ENCODE assay signal across 9 cellular contexts in genomic region chr3:132730891-132731580, GRCh38. TPM values are rescaled to one million over a fixed set of nuclear protein-coding genes. Genes with fewer than 3 reads are reported as not detected.
DNase-seq lines count a peak whose midpoint lies in the region; ATAC-seq and TF ChIP-seq lines count a peak whose summit lies in the region.
"Had no signal": no experiment of that assay in that cellular context is flagged by ENCODE, and none has a peak within 500 bp of the region (broad histone marks: within the 10 kb centered on the region; RNA-seq: fewer than 3 reads in every experiment).

No MANE protein-coding gene starts in this region.

- H3K36me3 ChIP-seq in cardiac muscle cell (no peaks in the 10 kb centered on the region), spleen (no peaks in the 10 kb centered on the region)
- H3K36me3 ChIP-seq: BLaER1 had no signal

- no peaks in the 10 kb centered on the region for H3K4me1 ChIP-seq in cardiac muscle cell (ENCODE audit: low read depth)
- peaks cover 0 to 7% (median 3%) of the 10 kb centered on the region in 6 donors for H3K4me1 ChIP-seq in spleen
- H3K4me1 ChIP-seq: BLaER1 had no signal

- H3K4me3 ChIP-seq in cardiac muscle cell (no peak overlapping the region), spleen (no peak overlapping the region)
- H3K4me3 ChIP-seq: BLaER1 had no signal

- DNase-seq in NOMO-1 (lab: John Stamatoyannopoulos, UW; ENCODE audit: unreplicated experiment in 2 of 2) (peak; percentile 6 to 43), NOMO-1 treated with dmso at 0.1 percent for 144 hours (lab: John Stamatoyannopoulos, UW; ENCODE audit: unreplicated experiment) (no peak), NCI-H1436 treated with DMSO at 0.1 percent for 48 hours (lab: John Stamatoyannopoulos, UW) (peak; percentile 71), T1000 (lab: John Stamatoyannopoulos, UW) (peak; percentile 16), cardiac muscle cell (ENCODE audit: low read depth in 1 of 2, low spot score in 1 of 2) (peak; percentile 58 to 76), spleen (no peak), UCSD-AML1 (lab: John Stamatoyannopoulos, UW; ENCODE audit: unreplicated experiment) (no peak)

- intact Hi-C loops in spleen (cut with DNase I; ENCODE audit: low total_unique reads), result loop anchor here (10.0 kb wide), 1 partner anchor 304 kb away; the partner anchor contains the start of gene TMEM108

- no peaks in the 10 kb centered on the region for H3K27me3 ChIP-seq in cardiac muscle cell
- H3K27me3 ChIP-seq in spleen (replicated peaks in 1 of 7), result peaks cover 0 to 17% (median 0%) of the 10 kb centered on the region in 7 donors
- H3K27me3 ChIP-seq: BLaER1 had no signal

- ATAC-seq in activated CD4-positive, CD25-positive, alpha-beta regulatory T cell treated with anti-CD3 and anti-CD28 coated beads, Interleukin-2, amount 50 U/mL, for 24 hours, result no peak

- TF ChIP-seq POLR2A in spleen (IDR thresholded peaks at IDR 0.05), result no peak

- WGBS in spleen, 5 donors, result 11 to 24% (median 21%) methylated on average over 2 of the region's 2 CpGs

- TF ChIP-seq CTCF in cardiac muscle cell (IDR thresholded peaks at IDR 0.05; ENCODE audit: low read depth, low read length) (peak; percentile 49), spleen (IDR thresholded peaks at IDR 0.05 in 8 of 11, conservative IDR thresholded peaks at IDR 0.05 in 3 of 11) (peak in 6 of 11 experiments; percentile 20 to 39 (median 27))

- no peaks in the 10 kb centered on the region for H3K9me3 ChIP-seq in cardiac muscle cell (ENCODE audit: low read depth)
- H3K9me3 ChIP-seq in spleen, result no peaks in the 10 kb centered on the region
- H3K9me3 ChIP-seq: BLaER1 had no signal

- no peak overlapping the region for H3K27ac ChIP-seq in cardiac muscle cell
- no peak overlapping the region for H3K27ac ChIP-seq in spleen
- H3K27ac ChIP-seq: BLaER1 had no signal

RNA-seq across cellular contexts. Expression of gene NPHP3, which starts 8.8 kb away (rescaled TPM):
- total RNA-seq in cardiac muscle cell, result 28.1 and 74.1 TPM in 2 replicates
- polyA plus RNA-seq in cardiac muscle cell, result 20.5 and 21.1 TPM in 2 replicates
- total RNA-seq in spleen, result 10 to 100 TPM; 22.7 to 66.7 (median 39.9) TPM
- polyA plus RNA-seq in spleen, result 10 to 100 TPM in 2 of 3 donors, 1 to 10 TPM in 1; 4.6 to 12.0 (median 11.9) TPM

Comparison
In these comparisons a context has a peak if more than half of its experiments do, and no peak if none do; other contexts are left out.
1. DNase-seq: peak in NOMO-1 (2 of 2), NCI-H1436 treated with DMSO at 0.1 percent for 48 hours (single experiment), T1000 (single experiment) and cardiac muscle cell (2 of 2); none in NOMO-1 treated with dmso at 0.1 percent for 144 hours (single experiment), spleen (single experiment) and UCSD-AML1 (single experiment).